ENCODE assay signal across 25 cellular contexts in genomic region chr1:232676307-232676706, GRCh38.
"Had no signal": no experiment of that assay in that cellular context is flagged by ENCODE, and none has a peak within 500 bp of the region (broad histone marks: within the 10 kb centered on the region; RNA-seq: fewer than 3 reads in every experiment).

No MANE protein-coding gene starts in this region.

- DNase-seq: activated CD8-positive, alpha-beta memory T cell treated with anti-CD3 and anti-CD28 coated beads, Interleukin-2, amount 50 U/mL, for 48 hours; activated naive CD4-positive, alpha-beta T cell; activated naive CD8-positive, alpha-beta T cell treated with anti-CD3 and anti-CD28 coated beads, Interleukin-2, amount 10 ng/mL, durations not matched to agents 7 days and 5 days; activated T-cell treated with anti-CD3 and anti-CD28 coated beads, Interleukin-2, amount 50 U/mL, for 4 hours; amniotic stem cell; brain microvascular endothelial cell; dorsolateral prefrontal cortex; effector memory CD4-positive, alpha-beta T cell; glutamatergic neuron; left cardiac atrium; mammary epithelial cell; naive B cell; nephron progenitor cell; retina; stimulated activated CD4-positive, alpha-beta T cell treated with anti-CD3 and anti-CD28 coated beads, Interleukin-2, amount 100 ng/mL, for 24 hours; stomach; thyroid gland; upper lobe of left lung; WERI-Rb-1 had no signal

- H3K4me1 ChIP-seq: upper lobe of left lung, vagina had no signal

- H3K4me3 ChIP-seq: coronary artery, dorsolateral prefrontal cortex, smooth muscle cell, stomach, thyroid gland, upper lobe of left lung, vagina had no signal

- H3K27ac Mint-ChIP-seq: activated naive CD8-positive, alpha-beta T cell treated with anti-CD3 and anti-CD28 coated beads, Interleukin-2, amount 10 ng/mL, durations not matched to agents 7 days and 5 days; mesothelial cell of epicardium; naive B cell; nephron progenitor cell; progenitor cell of endocrine pancreas had no signal

- H3K36me3 Mint-ChIP-seq: activated naive CD8-positive, alpha-beta T cell treated with anti-CD3 and anti-CD28 coated beads, Interleukin-2, amount 10 ng/mL, durations not matched to agents 7 days and 5 days; mesothelial cell of epicardium; naive B cell had no signal

- H3K27ac ChIP-seq: brain microvascular endothelial cell, coronary artery, dorsolateral prefrontal cortex, neutrophil, stomach, upper lobe of left lung, vagina, WERI-Rb-1 had no signal

- H3K4me1 Mint-ChIP-seq: activated naive CD8-positive, alpha-beta T cell treated with anti-CD3 and anti-CD28 coated beads, Interleukin-2, amount 10 ng/mL, durations not matched to agents 7 days and 5 days; mesothelial cell of epicardium; nephron progenitor cell had no signal

- H3K36me3 ChIP-seq: brain microvascular endothelial cell, neutrophil, stomach, thyroid gland, upper lobe of left lung, vagina, WERI-Rb-1 had no signal

- ATAC-seq: left cardiac atrium had no signal

- H3K4me3 Mint-ChIP-seq: activated naive CD8-positive, alpha-beta T cell treated with anti-CD3 and anti-CD28 coated beads, Interleukin-2, amount 10 ng/mL, durations not matched to agents 7 days and 5 days; activated T-cell treated with anti-CD3 and anti-CD28 coated beads, Interleukin-2, amount 50 U/mL, for 4 hours; mesothelial cell of epicardium; naive B cell; nephron progenitor cell had no signal

- H3K4me2 ChIP-seq: smooth muscle cell had no signal

- H3K27me3 ChIP-seq: brain microvascular endothelial cell, dorsolateral prefrontal cortex, neutrophil, stomach, thyroid gland, upper lobe of left lung, vagina had no signal

- H3K9me3 Mint-ChIP-seq: activated naive CD8-positive, alpha-beta T cell treated with anti-CD3 and anti-CD28 coated beads, Interleukin-2, amount 10 ng/mL, durations not matched to agents 7 days and 5 days; activated T-cell treated with anti-CD3 and anti-CD28 coated beads, Interleukin-2, amount 50 U/mL, for 4 hours had no signal
